In genomic region chr3:101779808-101780366, GRCh38 we compare ENCODE assay signal across 8 cellular contexts. TPM values are rescaled to one million over a fixed set of nuclear protein-coding genes. Genes with fewer than 3 reads are reported as not detected.
A peak's percentile ranks its signal among the peaks of the same experiment; 100 is the strongest.
DNase-seq lines count a peak whose midpoint lies in the region; ATAC-seq and TF ChIP-seq lines count a peak whose summit lies in the region.

No MANE protein-coding gene starts in this region.

- H3K79me2 ChIP-seq in ACC112 (ENCODE audit: control insufficient read depth, insufficient read depth, low read length, unreplicated experiment) = peaks cover 45% of the 10 kb centered on the region

- no peaks in the 10 kb centered on the region for H3K9me3 Mint-ChIP-seq in progenitor cell of endocrine pancreas (ENCODE audit: low read depth)

- peaks cover 5% of the 10 kb centered on the region for H3K36me3 Mint-ChIP-seq in progenitor cell of endocrine pancreas (ENCODE audit: insufficient read depth)

- peak overlapping the region; percentile 79 for H3K27ac Mint-ChIP-seq in progenitor cell of endocrine pancreas

- peak overlapping the region; percentile 81 for H2AFZ ChIP-seq in ACC112 (ENCODE audit: low read length, unreplicated experiment)

- ATAC-seq in GM21737 (IDR thresholded peaks at IDR 0.05; ENCODE audit: unreplicated experiment) (peak; percentile 31), HG03439 (IDR thresholded peaks at IDR 0.05; ENCODE audit: unreplicated experiment) (no peak)

- TF ChIP-seq CTCF in esophagus squamous epithelium (IDR thresholded peaks at IDR 0.05) (no peak), progenitor cell of endocrine pancreas (IDR thresholded peaks at IDR 0.05; ENCODE audit: unreplicated experiment) (no peak)

- H3K36me3 ChIP-seq in ACC112 (ENCODE audit: insufficient read depth, low read length) (peaks cover 18% of the 10 kb centered on the region; the same call in 1 of the 2 replicates), SJCRH30 (peaks cover 28% of the 10 kb centered on the region), esophagus squamous epithelium (peaks cover 0 to 24% (median 0%) of the 10 kb centered on the region in 3 donors)

- H3K27ac ChIP-seq in ACC112 (ENCODE audit: low read depth, low read length) = peak overlapping the region; percentile 70
- H3K27ac ChIP-seq in SJCRH30 = peak overlapping the region; percentile 81
- peak overlapping the region; percentile 78 to 95 (median 89) for H3K27ac ChIP-seq in esophagus squamous epithelium

- H3K4me1 ChIP-seq in ACC112 (ENCODE audit: control insufficient read depth, insufficient read depth, low read length, unreplicated experiment) (peaks cover 11% of the 10 kb centered on the region), SJCRH30 (peaks cover 18% of the 10 kb centered on the region), esophagus squamous epithelium (peaks cover 8 to 40% (median 13%) of the 10 kb centered on the region in 3 donors)

- peaks cover 26% of the 10 kb centered on the region for H3K27me3 Mint-ChIP-seq in progenitor cell of endocrine pancreas

- H3K4me3 ChIP-seq in ACC112 (ENCODE audit: low read depth, low read length) (peak overlapping the region; percentile 89), SJCRH30 (peak overlapping the region; percentile 88), esophagus squamous epithelium (peak overlapping the region; percentile 65 to 99 (median 78))

- peak overlapping the region; percentile 85 for H3K4me3 Mint-ChIP-seq in progenitor cell of endocrine pancreas (ENCODE audit: low read depth)

- intact Hi-C loops in esophagus squamous epithelium (cut with DNase I) = no loop called here

- H3K27me3 ChIP-seq in ACC112 (ENCODE audit: insufficient read depth, low read length) = no peaks in the 10 kb centered on the region
- no peaks in the 10 kb centered on the region for H3K27me3 ChIP-seq in SJCRH30
- H3K27me3 ChIP-seq in esophagus squamous epithelium = no peaks in the 10 kb centered on the region

- H3K4me1 Mint-ChIP-seq in progenitor cell of endocrine pancreas (ENCODE audit: low read depth) = peaks cover 8% of the 10 kb centered on the region

- no peak for TF ChIP-seq POLR2A in esophagus squamous epithelium (IDR thresholded peaks at IDR 0.05)

- DNase-seq in SJCRH30 (peak in 1 of 2 experiments; percentile 26), esophagus squamous epithelium (lab: John Stamatoyannopoulos, UW) (no peak), progenitor cell of endocrine pancreas (ENCODE audit: low spot score, unreplicated experiment) (no peak), NK-92 (lab: John Stamatoyannopoulos, UW; ENCODE audit: unreplicated experiment) (no peak), NCI-H226 (no peak)

- H3K9me3 ChIP-seq in SJCRH30 (replicated peaks) (no peaks in the 10 kb centered on the region), esophagus squamous epithelium (no peaks in the 10 kb centered on the region)

- 23 to 37% methylated on average over 6 to 8 of the region's 9 CpGs for WGBS in esophagus squamous epithelium, 2 donors

RNA-seq across cellular contexts. Expression of gene NXPE3, which starts 0.9 kb away (rescaled TPM):
- total RNA-seq in SJCRH30 (2014; rRNA removed; shearing (Covaris generic)) = 28.0 and 30.2 TPM in 2 replicates
- 1 to 10 TPM; 1.1 to 6.5 (median 2.5) TPM for total RNA-seq in esophagus squamous epithelium
- total RNA-seq in progenitor cell of endocrine pancreas = 6.4 and 7.2 TPM in 2 replicates

RNA-seq across cellular contexts. Expression of gene CEP97, which starts 55.5 kb away (rescaled TPM):
- total RNA-seq in SJCRH30 (2014; rRNA removed; shearing (Covaris generic)) = 46.3 and 48.9 TPM in 2 replicates
- total RNA-seq in esophagus squamous epithelium = 1 to 10 TPM; 3.0 to 6.7 (median 5.9) TPM
- 21.9 and 24.5 TPM in 2 replicates for total RNA-seq in progenitor cell of endocrine pancreas
